In the genomic region with DNA sequence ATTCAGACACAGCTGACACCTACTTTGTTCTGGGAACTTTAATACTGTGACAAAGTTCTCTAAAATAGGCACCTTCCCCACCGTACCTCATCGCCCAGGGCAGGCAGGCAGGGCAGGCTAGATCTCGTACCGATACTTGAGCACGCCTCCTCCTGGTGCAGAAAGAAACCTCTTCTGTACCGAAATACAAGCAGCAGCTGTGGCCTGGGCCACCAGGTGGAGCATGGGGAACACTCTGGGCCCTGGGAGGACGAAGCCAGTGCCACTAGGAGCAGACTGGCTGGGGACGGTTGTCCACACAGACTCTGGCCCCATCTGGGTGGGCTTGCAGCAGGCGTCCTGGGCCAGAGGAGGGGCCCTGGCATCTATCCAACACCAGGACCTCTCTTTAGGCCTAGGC, we compare ENCODE assay signal across 9 cellular contexts. TPM values are rescaled to one million over a fixed set of nuclear protein-coding genes. Genes with fewer than 3 reads are reported as not detected.
A peak's percentile ranks its signal among the peaks of the same experiment; 100 is the strongest.
DNase-seq lines count a peak whose midpoint lies in the region; ATAC-seq, FAIRE-seq and TF ChIP-seq lines count a peak whose summit lies in the region.
"Had no signal": no experiment of that assay in that cellular context is flagged by ENCODE, and none has a peak within 500 bp of the region (broad histone marks: within the 10 kb centered on the region; RNA-seq: fewer than 3 reads in every experiment).

No MANE protein-coding gene starts in this region.

- H3K27me3 Mint-ChIP-seq in activated naive CD4-positive, alpha-beta T cell treated with anti-CD3 and anti-CD28 coated beads for 36 hours (ENCODE audit: low read depth): no peaks in the 10 kb centered on the region
- H3K27me3 Mint-ChIP-seq in stimulated activated naive CD8-positive, alpha-beta T cell treated with anti-CD3 and anti-CD28 coated beads, Interleukin-15, amount 100 ng/mL, for 72 hours: no peaks in the 10 kb centered on the region

- ATAC-seq in A549 (peak; percentile 89), right cardiac atrium (peak; percentile 32 to 51), HG03442 (IDR thresholded peaks at IDR 0.05; ENCODE audit: unreplicated experiment) (no peak)
- peak; percentile 68 for ATAC-seq in stimulated activated naive CD8-positive, alpha-beta T cell treated with anti-CD3 and anti-CD28 coated beads, Interleukin-15, amount 100 ng/mL, for 72 hours

- no peak for TF ChIP-seq EP300 in A549 (IDR thresholded peaks at IDR 0.05)

- H3K27me3 ChIP-seq in right cardiac atrium (ENCODE audit: control insufficient read depth, insufficient read depth): no peaks in the 10 kb centered on the region

- no peak overlapping the region for H3K27ac Mint-ChIP-seq in activated naive CD4-positive, alpha-beta T cell treated with anti-CD3 and anti-CD28 coated beads for 36 hours
- H3K27ac Mint-ChIP-seq in stimulated activated naive CD8-positive, alpha-beta T cell treated with anti-CD3 and anti-CD28 coated beads, Interleukin-15, amount 100 ng/mL, for 72 hours: peak overlapping the region in 1 of 2 donors; percentile 27

- DNase-seq in A549 (ENCODE audit: low read depth in 1 of 2, low spot score in 1 of 2) (peak; percentile 60 to 72), ELF-1 (ENCODE audit: low read depth, low spot score) (peak; percentile 86), NCI-H69 (lab: John Stamatoyannopoulos, UW) (peak; percentile 61), right cardiac atrium (peak; percentile 62 to 86 (median 85)), LoVo (ENCODE audit: low spot score) (no peak)
- peak; percentile 61 for DNase-seq in activated naive CD4-positive, alpha-beta T cell treated with anti-CD3 and anti-CD28 coated beads for 36 hours
- DNase-seq in stimulated activated naive CD8-positive, alpha-beta T cell treated with anti-CD3 and anti-CD28 coated beads, Interleukin-15, amount 100 ng/mL, for 72 hours: peak; percentile 30 to 37

- no peak overlapping the region for H3K27ac ChIP-seq in A549
- H3K27ac ChIP-seq in right cardiac atrium (ENCODE audit: low read length): peak overlapping the region; percentile 21
- H3K27ac ChIP-seq: epithelial cell of prostate had no signal

- FAIRE-seq in A549 (lab: Jason Lieb, UNC): no peak

- peaks cover 2% of the 10 kb centered on the region for H3K4me1 Mint-ChIP-seq in activated naive CD4-positive, alpha-beta T cell treated with anti-CD3 and anti-CD28 coated beads for 36 hours (ENCODE audit: low read depth)
- H3K4me1 Mint-ChIP-seq in stimulated activated naive CD8-positive, alpha-beta T cell treated with anti-CD3 and anti-CD28 coated beads, Interleukin-15, amount 100 ng/mL, for 72 hours: peaks cover 11% of the 10 kb centered on the region

- no peak overlapping the region for H3K4me3 Mint-ChIP-seq in activated naive CD4-positive, alpha-beta T cell treated with anti-CD3 and anti-CD28 coated beads for 36 hours
- no peak overlapping the region for H3K4me3 Mint-ChIP-seq in stimulated activated naive CD8-positive, alpha-beta T cell treated with anti-CD3 and anti-CD28 coated beads, Interleukin-15, amount 100 ng/mL, for 72 hours

- 60% methylated on average over 6 of the region's 9 CpGs for WGBS in A549 (ENCODE audit: missing lambda C conversion rate)
- WGBS in right cardiac atrium: 48% methylated on average over 9 of the region's 9 CpGs

- CTCF ChIA-PET in A549 (lab: Yijun Ruan, JAX): interaction anchor here (0.6 to 2.9 kb wide), 15 partner anchors 8 to 97 kb away, joined by 3 to 12 read pairs (median 5); a partner anchor contains a TSS
- CTCF ChIA-PET in activated naive CD4-positive, alpha-beta T cell treated with anti-CD3 and anti-CD28 coated beads for 36 hours (lab: Charles Lee): no interaction called here

- intact Hi-C loops in activated naive CD4-positive, alpha-beta T cell treated with anti-CD3 and anti-CD28 coated beads for 36 hours (cut with micrococcal nuclease): no loop called here
- intact Hi-C loops in right cardiac atrium (cut with DNase I): no loop called here

- POLR2A ChIA-PET in A549 (lab: Yijun Ruan, JAX): interaction anchor here (0.5 to 1.0 kb wide), 2 partner anchors 13 to 68 kb away, joined by 3 to 5 read pairs; a partner anchor contains a TSS

- no peak overlapping the region for H3K4me2 ChIP-seq in A549

- peaks cover 6% of the 10 kb centered on the region for H3K36me3 Mint-ChIP-seq in activated naive CD4-positive, alpha-beta T cell treated with anti-CD3 and anti-CD28 coated beads for 36 hours (ENCODE audit: low read depth)

- H3K4me1 ChIP-seq in A549 (no peaks in the 10 kb centered on the region), right cardiac atrium (ENCODE audit: control insufficient read depth, insufficient read depth, low read length) (peaks cover 5% of the 10 kb centered on the region)

- TF ChIP-seq POLR2A in A549 (IDR thresholded peaks at IDR 0.05; ENCODE audit: low read length): no peak

- peak; percentile 56 for TF ChIP-seq CTCF in A549 (IDR thresholded peaks at IDR 0.05)

- no peak overlapping the region for H3K4me3 ChIP-seq in A549
- no peak overlapping the region for H3K4me3 ChIP-seq in right cardiac atrium (ENCODE audit: low read length)

- peak; percentile 61 to 74 for TF ChIP-seq RAD21 in A549 (conservative IDR thresholded peaks at IDR 0.05 in 1 of 2, IDR thresholded peaks at IDR 0.05 in 1 of 2)

- H3K9me3 ChIP-seq in A549 (no peaks in the 10 kb centered on the region), right cardiac atrium (ENCODE audit: control insufficient read depth, low read length) (no peaks in the 10 kb centered on the region)

- no peaks in the 10 kb centered on the region for H3K9me3 Mint-ChIP-seq in activated naive CD4-positive, alpha-beta T cell treated with anti-CD3 and anti-CD28 coated beads for 36 hours
- no peaks in the 10 kb centered on the region for H3K9me3 Mint-ChIP-seq in stimulated activated naive CD8-positive, alpha-beta T cell treated with anti-CD3 and anti-CD28 coated beads, Interleukin-15, amount 100 ng/mL, for 72 hours

TF ChIP-seq in A549, 52 proteins besides CTCF, POLR2A, EP300 and RAD21:
- TF ChIP-seq FOXS1 (CRISPR knock-in tag; IDR thresholded peaks at IDR 0.05) (no peak), GATA3 (IDR thresholded peaks at IDR 0.05; ENCODE audit: borderline replicate concordance) (no peak), SMC3 (IDR thresholded peaks at IDR 0.05) (peak; percentile 73)

RNA-seq across cellular contexts. Expression of a gene that starts 12.8 kb away (rescaled TPM):
- polyA plus RNA-seq in A549 (2011; rRNA removed): 26.2 and 28.7 TPM in 2 replicates
- 35.3 and 38.7 TPM in 2 replicates for polyA plus RNA-seq in A549 (2012; cell fraction: cytosol; rRNA removed)
- polyA plus RNA-seq in A549 (2012; cell fraction: nucleus; rRNA removed): 55.2 and 65.3 TPM in 2 replicates
- 21.3 to 25.1 TPM (median 23.5 TPM) in 3 replicates for polyA plus RNA-seq in A549 (2017; fragmentation: RNase III; extraction: RNeasy Plus Mini Kit Qiagen cat#74134 plus additional on column Dnase treatment)
- 16.5 and 18.0 TPM in 2 replicates for polyA minus RNA-seq in A549 (2011; rRNA and poly(A)+ RNA removed)
- total RNA-seq in activated naive CD4-positive, alpha-beta T cell treated with anti-CD3 and anti-CD28 coated beads for 36 hours: 10 to 100 TPM; 35.3 to 35.6 TPM
- 10 to 100 TPM; 12.6 to 21.4 (median 18.3) TPM for total RNA-seq in right cardiac atrium
- polyA plus RNA-seq in right cardiac atrium: 19.1 TPM

RNA-seq across cellular contexts. Expression of a gene that starts 16.1 kb away (rescaled TPM):
- polyA plus RNA-seq in A549 (2011; rRNA removed) (0.45 and 0.54 TPM in 2 replicates), A549 (2017; fragmentation: RNase III; extraction: RNeasy Plus Mini Kit Qiagen cat#74134 plus additional on column Dnase treatment) (1.7 to 2.8 TPM (median 2.6 TPM) in 3 replicates), right cardiac atrium (309 TPM)
- polyA plus RNA-seq in A549 (2012; cell fraction: cytosol; rRNA removed): 0.62 and 0.89 TPM in 2 replicates
- 1.3 and 1.5 TPM in 2 replicates for polyA plus RNA-seq in A549 (2012; cell fraction: nucleus; rRNA removed)
- polyA minus RNA-seq in A549 (2011; rRNA and poly(A)+ RNA removed): 0.17 and 0.54 TPM in 2 replicates
- total RNA-seq in activated naive CD4-positive, alpha-beta T cell treated with anti-CD3 and anti-CD28 coated beads for 36 hours: not detected
- 100 to 1,000 TPM; 274 to 342 (median 287) TPM for total RNA-seq in right cardiac atrium

RNA-seq across cellular contexts. Expression of a gene that starts 32.6 kb away (rescaled TPM):
- 24.5 and 26.0 TPM in 2 replicates for polyA plus RNA-seq in A549 (2011; rRNA removed)
- 50.6 TPM in 2 replicates for polyA plus RNA-seq in A549 (2012; cell fraction: cytosol; rRNA removed)
- polyA plus RNA-seq in A549 (2012; cell fraction: nucleus; rRNA removed): 37.0 and 41.9 TPM in 2 replicates
- polyA plus RNA-seq in A549 (2017; fragmentation: RNase III; extraction: RNeasy Plus Mini Kit Qiagen cat#74134 plus additional on column Dnase treatment): 26.1 to 27.7 TPM (median 27.5 TPM) in 3 replicates
- 19.9 and 33.9 TPM in 2 replicates for polyA minus RNA-seq in A549 (2011; rRNA and poly(A)+ RNA removed)
- 10 to 100 TPM; 14.8 to 17.6 TPM for total RNA-seq in activated naive CD4-positive, alpha-beta T cell treated with anti-CD3 and anti-CD28 coated beads for 36 hours
- 10 to 100 TPM; 21.0 to 26.7 (median 25.3) TPM for total RNA-seq in right cardiac atrium
- 24.6 TPM for polyA plus RNA-seq in right cardiac atrium

RNA-seq across cellular contexts. Expression of a gene that starts 44.0 kb away (rescaled TPM):
- polyA plus RNA-seq in A549 (2011; rRNA removed): 19.4 and 22.7 TPM in 2 replicates
- 10.0 and 14.7 TPM in 2 replicates for polyA plus RNA-seq in A549 (2012; cell fraction: cytosol; rRNA removed)
- 16.4 and 20.8 TPM in 2 replicates for polyA plus RNA-seq in A549 (2012; cell fraction: nucleus; rRNA removed)
- 13.9 to 17.1 TPM (median 14.9 TPM) in 3 replicates for polyA plus RNA-seq in A549 (2017; fragmentation: RNase III; extraction: RNeasy Plus Mini Kit Qiagen cat#74134 plus additional on column Dnase treatment)
- 24.7 and 24.9 TPM in 2 replicates for polyA minus RNA-seq in A549 (2011; rRNA and poly(A)+ RNA removed)
- total RNA-seq in activated naive CD4-positive, alpha-beta T cell treated with anti-CD3 and anti-CD28 coated beads for 36 hours: 10 to 100 TPM; 57.3 to 64.8 TPM
- total RNA-seq in right cardiac atrium: 10 to 100 TPM; 56.5 to 90.7 (median 74.8) TPM
- polyA plus RNA-seq in right cardiac atrium: 86.4 TPM

RNA-seq across cellular contexts. Expression of a gene that starts 44.2 kb away (rescaled TPM):
- polyA plus RNA-seq in A549 (2011; rRNA removed) (139 and 189 TPM in 2 replicates), A549 (2017; fragmentation: RNase III; extraction: RNeasy Plus Mini Kit Qiagen cat#74134 plus additional on column Dnase treatment) (556 to 624 TPM (median 577 TPM) in 3 replicates), right cardiac atrium (144 TPM)
- polyA plus RNA-seq in A549 (2012; cell fraction: cytosol; rRNA removed): 121 and 126 TPM in 2 replicates
- 84.5 and 142 TPM in 2 replicates for polyA plus RNA-seq in A549 (2012; cell fraction: nucleus; rRNA removed)
- polyA minus RNA-seq in A549 (2011; rRNA and poly(A)+ RNA removed): 119 and 140 TPM in 2 replicates
- total RNA-seq in activated naive CD4-positive, alpha-beta T cell treated with anti-CD3 and anti-CD28 coated beads for 36 hours: 100 to 1,000 TPM; 424 to 436 TPM
- 100 to 1,000 TPM; 160 to 183 (median 173) TPM for total RNA-seq in right cardiac atrium

Comparison
In these comparisons a context has a peak if more than half of its experiments do, and no peak if none do; other contexts are left out.
1. RNA of a gene that starts 16.1 kb away (total RNA-seq): 274 to 342 TPM in right cardiac atrium; not detected in activated naive CD4-positive, alpha-beta T cell treated with anti-CD3 and anti-CD28 coated beads for 36 hours; every median in the first group is over 100 times any median in the second.